ENCODE assay signal across 12 cellular contexts in the genomic region with DNA sequence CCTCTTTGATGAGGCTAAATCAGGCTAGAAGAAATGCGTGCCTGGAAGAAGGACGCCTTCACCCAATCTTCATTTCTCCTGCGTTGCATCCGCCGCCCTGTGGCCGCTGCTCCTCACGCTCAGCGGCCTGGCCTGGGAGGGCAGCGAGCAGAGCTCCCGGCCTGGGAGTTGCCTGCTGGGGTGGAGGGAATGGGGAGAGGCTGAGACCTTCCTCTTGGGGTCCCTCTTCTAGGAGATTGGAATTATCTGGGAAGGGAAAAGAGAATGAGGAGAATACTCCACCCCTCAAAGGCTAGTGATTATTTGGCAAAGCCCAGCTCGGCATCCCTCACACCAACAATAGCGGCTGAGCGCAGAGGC. TPM values are rescaled to one million over a fixed set of nuclear protein-coding genes. Genes with fewer than 3 reads are reported as not detected.
DNase-seq lines count a peak whose midpoint lies in the region; ATAC-seq and TF ChIP-seq lines count a peak whose summit lies in the region.
"Had no signal": no experiment of that assay in that cellular context is flagged by ENCODE, and none has a peak within 500 bp of the region (broad histone marks: within the 10 kb centered on the region; RNA-seq: fewer than 3 reads in every experiment).

No MANE protein-coding gene starts in this region.

- CTCF ChIA-PET in CD8-positive, alpha-beta memory T cell (lab: Charles Lee), result no interaction called here
- CTCF ChIA-PET in Panc1 (lab: Charles Lee), result no interaction called here

- peaks cover 0 to 2% (median 0%) of the 10 kb centered on the region in 3 donors for H3K36me3 Mint-ChIP-seq in CD8-positive, alpha-beta memory T cell
- H3K36me3 Mint-ChIP-seq in mesothelial cell of epicardium, result no peaks in the 10 kb centered on the region

- H3K4me1 ChIP-seq in CD8-positive, alpha-beta memory T cell (ENCODE audit: insufficient read depth, low read length), result peaks cover 21% of the 10 kb centered on the region
- H3K4me1 ChIP-seq in Panc1 (ENCODE audit: control insufficient read depth, insufficient read depth, low read length), result peaks cover 85% of the 10 kb centered on the region
- H3K4me1 ChIP-seq in iPS-15b (ENCODE audit: control insufficient read depth, insufficient read depth, low read length), result no peaks in the 10 kb centered on the region
- H3K4me1 ChIP-seq: SJCRH30 had no signal

- POLR2A ChIA-PET in CD8-positive, alpha-beta memory T cell (lab: Charles Lee), result no interaction called here
- POLR2A ChIA-PET in Panc1 (lab: Charles Lee), result interaction anchor here (1.6 kb wide), 1 partner anchor 21 kb away, joined by 5 read pairs; a partner anchor contains a TSS

- no peak overlapping the region for H3K4me3 ChIP-seq in CD8-positive, alpha-beta memory T cell (ENCODE audit: low read length)
- H3K4me3 ChIP-seq in Panc1 (ENCODE audit: low read depth in 2 of 2, low read length in 2 of 2), result peak overlapping the region in 1 of 2 experiments; percentile 26; a peak in 1 of 4 replicates
- H3K4me3 ChIP-seq in iPS-15b (ENCODE audit: low read depth, low read length), result peak overlapping the region; percentile 18
- H3K4me3 ChIP-seq: SJCRH30, skin epidermis had no signal

- H3K9me3 Mint-ChIP-seq in CD8-positive, alpha-beta memory T cell, result peaks cover 0 to 12% (median 4%) of the 10 kb centered on the region in 5 donors
- H3K9me3 Mint-ChIP-seq in mesothelial cell of epicardium, result no peaks in the 10 kb centered on the region

- ATAC-seq in Panc1, result no peak

- TF ChIP-seq CTCF in Panc1 (IDR thresholded peaks at IDR 0.05) (no peak), mesothelial cell of epicardium (IDR thresholded peaks at IDR 0.05; ENCODE audit: unreplicated experiment) (no peak)

- H3K4me1 Mint-ChIP-seq in CD8-positive, alpha-beta memory T cell, result peaks cover 19 to 43% (median 22%) of the 10 kb centered on the region in 3 donors
- peaks cover 14% of the 10 kb centered on the region for H3K4me1 Mint-ChIP-seq in mesothelial cell of epicardium

- no peak overlapping the region for H3K27ac ChIP-seq in CD8-positive, alpha-beta memory T cell (ENCODE audit: low read depth, low read length)
- H3K27ac ChIP-seq in Panc1 (ENCODE audit: low read length), result peak overlapping the region; percentile 98
- H3K27ac ChIP-seq: C4-2B, SJCRH30, skin epidermis had no signal

- H3K27me3 ChIP-seq in CD8-positive, alpha-beta memory T cell (ENCODE audit: insufficient read depth, low read length, poor library complexity, severe bottlenecking), result peaks cover 90% of the 10 kb centered on the region
- no peaks in the 10 kb centered on the region for H3K27me3 ChIP-seq in Panc1 (ENCODE audit: control insufficient read depth, insufficient read depth, low read length)
- peaks cover 99% of the 10 kb centered on the region for H3K27me3 ChIP-seq in iPS-15b (ENCODE audit: control insufficient read depth, insufficient read depth, low read length)

- BruUV-seq in Panc1 (replicated peaks; lab: Mats Ljungman, UMichigan), result no TSS peak

- in situ Hi-C loops in Panc1 (cut with HindIII; ENCODE audit: low pct_unique_long_range_greater_than_20kb, low sequenced_read_pairs), result no loop called here

- no peaks in the 10 kb centered on the region for H3K9me3 ChIP-seq in CD8-positive, alpha-beta memory T cell (ENCODE audit: low read length)
- H3K9me3 ChIP-seq in Panc1 (ENCODE audit: control insufficient read depth, insufficient read depth, low read depth, low read length), result no peaks in the 10 kb centered on the region
- H3K9me3 ChIP-seq in iPS-15b (ENCODE audit: control insufficient read depth, insufficient read depth, low read length), result no peaks in the 10 kb centered on the region
- H3K9me3 ChIP-seq: SJCRH30 had no signal

- no peak for DNase-seq in CD8-positive, alpha-beta memory T cell
- no peak for DNase-seq in Panc1 (ENCODE audit: low read depth, low spot score)
- DNase-seq in mesothelial cell of epicardium (ENCODE audit: low spot score in 2 of 2, unreplicated experiment in 2 of 2), result no peak
- no peak for DNase-seq in cerebellar nuclear complex (lab: John Stamatoyannopoulos, UW)
- DNase-seq in mucosa of gallbladder (ENCODE audit: low spot score), result no peak
- DNase-seq: mammary epithelial cell, MV-4-11, SJCRH30 had no signal

- H3K27me3 Mint-ChIP-seq in CD8-positive, alpha-beta memory T cell, result peaks cover 90 to 95% of the 10 kb centered on the region in 2 donors
- peaks cover 98% of the 10 kb centered on the region for H3K27me3 Mint-ChIP-seq in mesothelial cell of epicardium (ENCODE audit: low read depth)

- H3K36me3 ChIP-seq in CD8-positive, alpha-beta memory T cell (ENCODE audit: insufficient read depth, low read length), result no peaks in the 10 kb centered on the region
- H3K36me3 ChIP-seq in Panc1 (ENCODE audit: control insufficient read depth, insufficient read depth, low read length) (no peaks in the 10 kb centered on the region), iPS-15b (ENCODE audit: control insufficient read depth, insufficient read depth, low read length) (no peaks in the 10 kb centered on the region)
- H3K36me3 ChIP-seq: SJCRH30 had no signal

- H3K9ac ChIP-seq in iPS-15b (ENCODE audit: low read depth, low read length), result no peak overlapping the region

- peak overlapping the region in 6 of 7 donors; percentile 28 to 77 (median 33) for H3K4me3 Mint-ChIP-seq in CD8-positive, alpha-beta memory T cell
- H3K4me3 Mint-ChIP-seq in mesothelial cell of epicardium, result no peak overlapping the region

- H3K27ac Mint-ChIP-seq in CD8-positive, alpha-beta memory T cell, result peak overlapping the region in 2 of 8 donors; percentile 25 to 72
- no peak overlapping the region for H3K27ac Mint-ChIP-seq in mesothelial cell of epicardium

- intact Hi-C loops in Panc1 (cut with micrococcal nuclease; ENCODE audit: unreplicated experiment), result no loop called here

RNA-seq across cellular contexts. Expression of a gene that starts 2.4 kb away (rescaled TPM):
- not detected for total RNA-seq in CD8-positive, alpha-beta memory T cell
- not detected for polyA plus RNA-seq in CD8-positive, alpha-beta memory T cell
- 5.1 TPM for total RNA-seq in Panc1 (2021; ENCODE audit: unreplicated experiment)
- 15.1 TPM for polyA plus RNA-seq in Panc1 (2012; ENCODE audit: insufficient read length)
- total RNA-seq in mesothelial cell of epicardium, result not detected in 3 replicates
- not detected for total RNA-seq in mucosa of gallbladder
- total RNA-seq: astrocyte, SJCRH30 had no signal

RNA-seq across cellular contexts. Expression of a gene that starts 13.7 kb away (rescaled TPM):
- total RNA-seq in CD8-positive, alpha-beta memory T cell, result not detected
- polyA plus RNA-seq in CD8-positive, alpha-beta memory T cell, result not detected
- total RNA-seq in Panc1 (2021; ENCODE audit: unreplicated experiment) (93.5 TPM), mesothelial cell of epicardium (0.44 to 0.69 TPM (median 0.61 TPM) in 3 replicates), mucosa of gallbladder (not detected)
- polyA plus RNA-seq in Panc1 (2012; ENCODE audit: insufficient read length), result 125 TPM
- total RNA-seq: astrocyte had no signal

RNA-seq across cellular contexts. Expression of a gene that starts 20.6 kb away (rescaled TPM):
- not detected for total RNA-seq in CD8-positive, alpha-beta memory T cell
- polyA plus RNA-seq in CD8-positive, alpha-beta memory T cell, result not detected
- total RNA-seq in Panc1 (2021; ENCODE audit: unreplicated experiment) (17.0 TPM), mesothelial cell of epicardium (0.47 to 0.60 TPM (median 0.47 TPM) in 3 replicates), mucosa of gallbladder (not detected)
- polyA plus RNA-seq in Panc1 (2012; ENCODE audit: insufficient read length), result 19.6 TPM
- total RNA-seq: astrocyte had no signal

RNA-seq across cellular contexts. Expression of a gene that starts 22.4 kb away (rescaled TPM):
- not detected for total RNA-seq in CD8-positive, alpha-beta memory T cell
- polyA plus RNA-seq in CD8-positive, alpha-beta memory T cell, result not detected
- 31.7 TPM for total RNA-seq in Panc1 (2021; ENCODE audit: unreplicated experiment)
- polyA plus RNA-seq in Panc1 (2012; ENCODE audit: insufficient read length), result 25.6 TPM
- 1.1 to 1.8 TPM (median 1.8 TPM) in 3 replicates for total RNA-seq in mesothelial cell of epicardium
- not detected for total RNA-seq in mucosa of gallbladder
- total RNA-seq: astrocyte had no signal

RNA-seq across cellular contexts. Expression of a gene that starts 32.6 kb away (rescaled TPM):
- not detected for total RNA-seq in CD8-positive, alpha-beta memory T cell
- polyA plus RNA-seq in CD8-positive, alpha-beta memory T cell, result not detected
- total RNA-seq in Panc1 (2021; ENCODE audit: unreplicated experiment), result 154 TPM
- 178 TPM for polyA plus RNA-seq in Panc1 (2012; ENCODE audit: insufficient read length)
- 0.95 to 0.97 TPM (median 0.96 TPM) in 3 replicates for total RNA-seq in mesothelial cell of epicardium
- total RNA-seq in mucosa of gallbladder, result not detected
- total RNA-seq: astrocyte had no signal

Comparison
In these comparisons a context has a peak if more than half of its experiments do, and no peak if none do; other contexts are left out.
1. RNA of a gene that starts 13.7 kb away (total RNA-seq): 93.5 TPM in Panc1 (single experiment); 0.44 to 0.69 TPM in mesothelial cell of epicardium, not detected in mucosa of gallbladder (single experiment) and not detected in CD8-positive, alpha-beta memory T cell; every median in the first group is over 10 times any median in the second.
2. RNA of a gene that starts 20.6 kb away (total RNA-seq): 17.0 TPM in Panc1 (single experiment); 0.47 to 0.60 TPM in mesothelial cell of epicardium, not detected in CD8-positive, alpha-beta memory T cell and not detected in mucosa of gallbladder (single experiment); every median in the first group is over 10 times any median in the second.